Comparison of ENCODE assay signal across 11 cellular contexts in genomic region chr5:25858019-25858418, GRCh38.
DNase-seq lines count a peak whose midpoint lies in the region; ATAC-seq and TF ChIP-seq lines count a peak whose summit lies in the region.
"Had no signal": no experiment of that assay in that cellular context is flagged by ENCODE, and none has a peak within 500 bp of the region (broad histone marks: within the 10 kb centered on the region; RNA-seq: fewer than 3 reads in every experiment).

No MANE protein-coding gene starts in this region.

- TF ChIP-seq CTCF in LNCaP clone FGC (IDR thresholded peaks at IDR 0.05; ENCODE audit: control insufficient read depth, extremely low read depth, insufficient read depth), result peak; percentile 41
- peak; percentile 36 for TF ChIP-seq CTCF in neural crest cell (conservative IDR thresholded peaks at IDR 0.05)
- no peak for TF ChIP-seq CTCF in coronary artery (IDR thresholded peaks at IDR 0.05)

- DNase-seq in NCI-H345 (lab: John Stamatoyannopoulos, UW) (peak; percentile 31), NCI-H345 treated with DMSO at 0.1 percent for 48 hours (lab: John Stamatoyannopoulos, UW; ENCODE audit: unreplicated experiment) (no peak), LNCaP clone FGC (ENCODE audit: low read depth) (no peak), SK-N-DZ (ENCODE audit: low spot score) (peak; percentile 6), neural crest cell (ENCODE audit: low read depth, low spot score) (no peak), coronary artery (ENCODE audit: low spot score) (no peak)
- DNase-seq: DMS153, NCI-H187 treated with DMSO at 0.1 percent for 48 hours, Right ventricle myocardium superior had no signal

- H3K27ac ChIP-seq in coronary artery, result no peak overlapping the region

- no peaks in the 10 kb centered on the region for H3K27me3 Mint-ChIP-seq in neural crest cell (ENCODE audit: low read depth)

- no peaks in the 10 kb centered on the region for H3K4me1 Mint-ChIP-seq in neural crest cell

- H3K27ac Mint-ChIP-seq in neural crest cell (ENCODE audit: unreplicated experiment), result no peak overlapping the region

- H3K4me3 Mint-ChIP-seq in neural crest cell, result no peak overlapping the region

- ATAC-seq in HG02981 (IDR thresholded peaks at IDR 0.05; ENCODE audit: unreplicated experiment) (no peak), HG02973 (IDR thresholded peaks at IDR 0.05; ENCODE audit: unreplicated experiment) (no peak)

- peaks cover 13% of the 10 kb centered on the region for H3K9me3 Mint-ChIP-seq in neural crest cell

- no peaks in the 10 kb centered on the region for H3K36me3 Mint-ChIP-seq in neural crest cell (ENCODE audit: low read depth)

- H3K4me3 ChIP-seq in LNCaP clone FGC (ENCODE audit: low read depth, low read length), result no peak overlapping the region
- H3K4me3 ChIP-seq in coronary artery, result no peak overlapping the region

Comparison
In these comparisons a context has a peak if more than half of its experiments do, and no peak if none do; other contexts are left out.
1. DNase-seq: peak in NCI-H345 (single experiment) and SK-N-DZ (single experiment); none in NCI-H345 treated with DMSO at 0.1 percent for 48 hours (single experiment), LNCaP clone FGC (single experiment), neural crest cell (single experiment) and coronary artery (single experiment).